In the genomic region with DNA sequence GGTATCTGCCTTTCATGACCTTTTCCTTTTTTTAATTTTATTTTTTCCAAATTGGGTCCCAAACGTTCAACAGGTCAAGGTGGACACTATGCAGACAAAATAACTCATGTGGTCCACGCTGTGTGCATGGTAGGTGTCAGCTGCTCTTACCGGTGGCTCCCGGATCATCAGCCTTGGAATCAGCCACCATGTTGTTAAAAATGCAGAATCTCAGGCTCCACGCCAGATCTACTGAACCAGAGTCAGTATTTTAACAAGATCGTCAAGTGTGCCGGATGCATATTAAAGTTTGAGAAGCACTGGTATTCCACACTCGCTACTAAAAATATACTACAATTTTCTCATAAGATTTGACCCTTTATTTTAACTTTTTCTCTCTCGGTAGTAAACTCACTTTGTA, we compare ENCODE assay signal across 9 cellular contexts. TPM values are rescaled to one million over a fixed set of nuclear protein-coding genes. Genes with fewer than 3 reads are reported as not detected.
A peak's percentile ranks its signal among the peaks of the same experiment; 100 is the strongest.
DNase-seq lines count a peak whose midpoint lies in the region; ATAC-seq, FAIRE-seq and TF ChIP-seq lines count a peak whose summit lies in the region.
"Had no signal": no experiment of that assay in that cellular context is flagged by ENCODE, and none has a peak within 500 bp of the region (broad histone marks: within the 10 kb centered on the region; RNA-seq: fewer than 3 reads in every experiment).

No MANE protein-coding gene starts in this region.

- H3K4me3 ChIP-seq in HEK293 (ENCODE audit: low read depth, low read length) (no peak overlapping the region), breast epithelium (peak overlapping the region; percentile 66 to 94 (median 74)), muscle layer of colon (ENCODE audit: low read depth in 1 of 2, low read length in 2 of 2) (peak overlapping the region; percentile 28 to 67)

- intact Hi-C loops in breast epithelium (cut with DNase I; ENCODE audit: low total_unique reads) = no loop called here

- no peaks in the 10 kb centered on the region for H3K36me3 ChIP-seq in HEK293 (ENCODE audit: control insufficient read depth in 2 of 2, insufficient read depth in 1 of 2, low read length in 2 of 2)
- H3K36me3 ChIP-seq in breast epithelium = no peaks in the 10 kb centered on the region
- no peaks in the 10 kb centered on the region for H3K36me3 ChIP-seq in muscle layer of colon (ENCODE audit: insufficient read depth, low read length)

- no peak for FAIRE-seq in GM12891 (lab: Jason Lieb, UNC)

- peak overlapping the region; percentile 46 for H3K9ac ChIP-seq in muscle layer of colon (ENCODE audit: low read length)

- no peak for ATAC-seq in HG02610 (IDR thresholded peaks at IDR 0.05; ENCODE audit: unreplicated experiment)

- CTCF ChIA-PET in HEK293 (lab: Yijun Ruan, JAX) = no interaction called here

- TF ChIP-seq CTCF in 22Rv1 (IDR thresholded peaks at IDR 0.05) (no peak), HEK293 (tag by site-specific recombination; IDR thresholded peaks at IDR 0.05) (no peak), breast epithelium (IDR thresholded peaks at IDR 0.05) (no peak)

- H3K27me3 ChIP-seq in breast epithelium (no peaks in the 10 kb centered on the region), muscle layer of colon (ENCODE audit: control insufficient read depth in 1 of 2, insufficient read depth in 2 of 2, low read length in 2 of 2) (no peaks in the 10 kb centered on the region)

- POLR2A ChIA-PET in HEK293 (lab: Yijun Ruan, JAX) = no interaction called here

- H3K27ac ChIP-seq in 22Rv1 (peak overlapping the region; percentile 34; the same call in 1 of the 2 replicates), HEK293 (ENCODE audit: extremely low read depth, low read depth, low read length) (peak overlapping the region; percentile 56; the same call in 1 of the 2 replicates), breast epithelium (peak overlapping the region; percentile 59 to 95), muscle layer of colon (ENCODE audit: low read depth, low read length) (no peak overlapping the region)

- H3K9me3 ChIP-seq in HEK293 (ENCODE audit: control insufficient read depth, insufficient read depth, low read depth, low read length) (no peaks in the 10 kb centered on the region), breast epithelium (no peaks in the 10 kb centered on the region), muscle layer of colon (ENCODE audit: low read length) (no peaks in the 10 kb centered on the region)

- DNase-seq in breast epithelium (ENCODE audit: low spot score in 2 of 2) (no peak), NCI-H2196 (lab: John Stamatoyannopoulos, UW; ENCODE audit: unreplicated experiment) (no peak), ureter (ENCODE audit: low spot score) (no peak), GM12891 (ENCODE audit: insufficient read length, low spot score) (no peak)
- DNase-seq: NCI-H2081 treated with DMSO at 0.1 percent for 48 hours had no signal

- H3K4me1 ChIP-seq in HEK293 (ENCODE audit: control insufficient read depth, insufficient read depth, low read length) (0 out of 2 replicates have a peak, but pooled peaks cover 4% of the 10 kb centered on the region), breast epithelium (no peaks in the 10 kb centered on the region), muscle layer of colon (ENCODE audit: insufficient read depth, low read length) (peaks cover 19% of the 10 kb centered on the region)

- TF ChIP-seq POLR2A in breast epithelium (IDR thresholded peaks at IDR 0.05) (no peak), GM12891 (IDR thresholded peaks at IDR 0.05; ENCODE audit: low read depth, low read length) (no peak)

TF ChIP-seq in HEK293, 187 proteins besides CTCF, POLR2A, EP300 and RAD21:
- TF ChIP-seq ZNF146 (tag by site-specific recombination; IDR thresholded peaks at IDR 0.05) (no peak), ZBTB17 (tag by site-specific recombination; IDR thresholded peaks at IDR 0.05) (0 out of 2 replicates have a peak, but pooled peaks have one; percentile 9), SCRT2 (tag by site-specific recombination; IDR thresholded peaks at IDR 0.05) (peak; percentile 84), ZBTB21 (tag by site-specific recombination; IDR thresholded peaks at IDR 0.05) (no peak), SCRT1 (tag by site-specific recombination; IDR thresholded peaks at IDR 0.05; ENCODE audit: borderline replicate concordance) (0 out of 2 replicates have a peak, but pooled peaks have one; percentile 15)

TF ChIP-seq in GM12891, 5 proteins besides CTCF, POLR2A, EP300 and RAD21:
- no peak for TF ChIP-seq SPI1 (IDR thresholded peaks at IDR 0.05; ENCODE audit: low read depth, low read length)
- no peak for TF ChIP-seq POLR2AphosphoS5 (IDR thresholded peaks at IDR 0.05; ENCODE audit: low read depth, low read length)
- no peak for TF ChIP-seq TAF1 (IDR thresholded peaks at IDR 0.05; ENCODE audit: low read depth, low read length)
- no peak for TF ChIP-seq PAX5 (IDR thresholded peaks at IDR 0.05; ENCODE audit: insufficient read depth, low read length, severe bottlenecking)
- no peak for TF ChIP-seq POU2F2 (IDR thresholded peaks at IDR 0.05; ENCODE audit: low read depth, low read length)
TF ChIP-seq in GM12891: peak in this region for 0.

RNA-seq across cellular contexts. Expression of a gene that starts 0.6 kb away (rescaled TPM):
- total RNA-seq in breast epithelium (10 to 100 TPM; 20.3 to 45.4 (median 40.6) TPM), ureter (14.9 TPM)
- 1.2 TPM for polyA plus RNA-seq in GM12891 (2012; ENCODE audit: low read depth, missing spikeins)
